ENCODE assay signal across 8 cellular contexts in the genomic region with DNA sequence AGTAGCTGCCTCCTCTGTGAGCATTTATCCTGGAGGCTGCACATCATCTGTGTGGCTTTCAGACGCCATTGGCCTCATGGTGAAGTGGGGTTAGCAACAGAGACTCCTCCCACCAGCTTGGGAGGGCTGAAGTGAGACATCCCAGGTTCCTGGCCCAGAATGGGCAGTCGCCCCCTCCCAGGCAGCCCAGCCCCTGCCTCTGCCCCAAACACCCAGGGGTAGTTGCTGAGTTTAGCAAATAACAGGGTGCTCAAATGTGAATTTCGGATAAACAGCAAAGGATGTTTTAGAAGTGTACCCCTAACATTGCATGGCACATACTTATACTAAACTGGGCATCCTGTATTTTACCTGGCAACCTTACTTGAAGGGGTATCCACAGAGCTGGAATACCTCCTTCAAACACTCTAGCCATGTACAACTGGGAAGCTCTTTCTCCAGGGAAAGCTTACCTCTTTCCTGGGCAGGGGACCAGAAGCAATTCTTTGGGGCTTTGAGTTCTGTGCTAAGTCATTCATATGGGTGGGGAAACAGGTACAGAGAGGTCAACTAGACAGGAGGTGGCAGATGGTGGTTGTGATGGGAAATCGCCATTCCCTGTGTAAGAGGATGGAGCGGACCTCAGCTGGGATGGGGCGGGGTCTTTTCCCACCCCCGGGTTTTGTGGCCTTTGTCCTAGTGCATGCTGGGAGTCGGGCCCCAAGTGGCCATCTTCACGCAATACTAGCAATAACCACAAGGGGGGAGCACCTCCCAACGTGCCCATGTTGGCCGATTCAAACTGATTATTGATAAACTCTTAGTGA. TPM values are rescaled to one million over a fixed set of nuclear protein-coding genes. Genes with fewer than 3 reads are reported as not detected.
DNase-seq lines count a peak whose midpoint lies in the region; ATAC-seq and TF ChIP-seq lines count a peak whose summit lies in the region.

No MANE protein-coding gene starts in this region.

- H3K23ac ChIP-seq in neuronal stem cell (ENCODE audit: low read depth, low read length, poor library complexity) = no peak overlapping the region

- no peak overlapping the region for H2BK5ac ChIP-seq in neuronal stem cell (ENCODE audit: low read length)

- no peaks in the 10 kb centered on the region for H3K79me2 ChIP-seq in fibroblast of lung (ENCODE audit: control insufficient read depth, insufficient read depth, low read length)

- no peak overlapping the region for H3K18ac ChIP-seq in neuronal stem cell (ENCODE audit: low read length)

- no peak overlapping the region for H2BK12ac ChIP-seq in neuronal stem cell (ENCODE audit: low read length)

- no peak overlapping the region for H2BK120ac ChIP-seq in neuronal stem cell (ENCODE audit: low read depth, low read length)

- H3K9ac ChIP-seq in fibroblast of lung (ENCODE audit: insufficient read depth, low read length) (no peak overlapping the region), neuronal stem cell (ENCODE audit: low read depth, low read length, poor library complexity) (no peak overlapping the region)

- WGBS in neuronal stem cell (ENCODE audit: extremely low coverage in 2 of 2, insufficient read length in 2 of 2, insufficient replicate concordance in 1 of 2), 2 donors = no CpG with 5 or more reads among the region's 11 CpGs

- H3K36me3 Mint-ChIP-seq in CD4-positive, alpha-beta memory T cell = peaks cover 3 to 4% of the 10 kb centered on the region in 2 donors

- H2AK5ac ChIP-seq in neuronal stem cell (ENCODE audit: low read depth, low read length) = peak overlapping the region; percentile 66

- H3K36me3 ChIP-seq in CD4-positive, alpha-beta memory T cell (ENCODE audit: insufficient read depth, low read length) = no peaks in the 10 kb centered on the region
- H3K36me3 ChIP-seq in fibroblast of lung (ENCODE audit: control insufficient read depth, insufficient read depth, low read length) (no peaks in the 10 kb centered on the region), neuronal stem cell (replicated peaks in 1 of 2; ENCODE audit: control insufficient read depth in 2 of 2, insufficient read depth in 2 of 2, low read length in 2 of 2) (no peaks in the 10 kb centered on the region)

- no peaks in the 10 kb centered on the region for H4K20me1 ChIP-seq in fibroblast of lung (ENCODE audit: control insufficient read depth, extremely low read depth, insufficient read depth, low read length)

- no peak overlapping the region for H3K27ac ChIP-seq in CD4-positive, alpha-beta memory T cell (ENCODE audit: low read depth, low read length)
- no peak overlapping the region for H3K27ac ChIP-seq in fibroblast of lung (ENCODE audit: insufficient read depth, low read length)
- H3K27ac ChIP-seq in neuronal stem cell (replicated peaks; ENCODE audit: low read length) = no peak overlapping the region

- H3K14ac ChIP-seq in neuronal stem cell (ENCODE audit: low read length) = no peak overlapping the region

- no peak overlapping the region for H4K91ac ChIP-seq in neuronal stem cell (ENCODE audit: low read depth, low read length, poor library complexity)

- H3K27me3 ChIP-seq in CD4-positive, alpha-beta memory T cell (ENCODE audit: insufficient read depth, low read length) = peaks cover 6% of the 10 kb centered on the region
- H3K27me3 ChIP-seq in fibroblast of lung (ENCODE audit: control insufficient read depth, insufficient read depth, low read length) = no peaks in the 10 kb centered on the region
- H3K27me3 ChIP-seq in neuronal stem cell (ENCODE audit: control insufficient read depth in 3 of 3, insufficient read depth in 3 of 3, low read depth in 1 of 3, low read length in 3 of 3) = peaks cover 0 to 7% (median 0%) of the 10 kb centered on the region in 3 experiments

- no peak overlapping the region for H3K4me3 Mint-ChIP-seq in CD4-positive, alpha-beta memory T cell

- no peaks in the 10 kb centered on the region for H3K79me1 ChIP-seq in neuronal stem cell (ENCODE audit: low read depth, low read length)

- POLR2A ChIA-PET in CD4-positive, alpha-beta memory T cell (lab: Charles Lee; ENCODE audit: partially characterized antibody) = interaction anchor here (1.1 to 1.6 kb wide), 3 partner anchors 8 to 20 kb away, joined by 3 to 6 read pairs (median 3); no protein-coding TSS in a partner anchor

- H3K4me3 ChIP-seq in CD4-positive, alpha-beta memory T cell (ENCODE audit: low read length in 2 of 2) = no peak overlapping the region
- peak overlapping the region in 1 of 4 experiments; percentile 11 for H3K4me3 ChIP-seq in fibroblast of lung (replicated peaks in 1 of 4; ENCODE audit: control extremely low read depth in 1 of 4, insufficient read depth in 1 of 4, low read depth in 3 of 4, low read length in 4 of 4)
- H3K4me3 ChIP-seq in neuronal stem cell (ENCODE audit: low read length in 2 of 2) = peak overlapping the region in 1 of 2 donors; percentile 26

- H4K8ac ChIP-seq in neuronal stem cell (ENCODE audit: low read depth, low read length) = peak overlapping the region; percentile 56

- no peak for ATAC-seq in GM21825 (IDR thresholded peaks at IDR 0.05; ENCODE audit: unreplicated experiment)

- H3K9me3 Mint-ChIP-seq in CD4-positive, alpha-beta memory T cell = peaks cover 0 to 14% (median 7%) of the 10 kb centered on the region in 8 donors

- peaks cover 18% of the 10 kb centered on the region for H3K4me1 ChIP-seq in CD4-positive, alpha-beta memory T cell (ENCODE audit: insufficient read depth, low read length)
- peaks cover 5% of the 10 kb centered on the region for H3K4me1 ChIP-seq in fibroblast of lung (ENCODE audit: control insufficient read depth, extremely low read depth, insufficient read depth, low read length)
- H3K4me1 ChIP-seq in neuronal stem cell (ENCODE audit: control insufficient read depth in 2 of 2, insufficient read depth in 1 of 2, low read depth in 1 of 2, low read length in 2 of 2) = peaks cover 3 to 9% of the 10 kb centered on the region in 2 donors

- H3K4me2 ChIP-seq in fibroblast of lung (ENCODE audit: extremely low read depth, insufficient read depth, low read length) (no peak overlapping the region), neuronal stem cell (ENCODE audit: insufficient read depth, low read length, poor library complexity, severe bottlenecking) (peak overlapping the region; percentile 41)

- H3K27me3 Mint-ChIP-seq in CD4-positive, alpha-beta memory T cell = peaks cover 29 to 43% of the 10 kb centered on the region in 2 donors

- H2AFZ ChIP-seq in fibroblast of lung (ENCODE audit: low read length) (peak overlapping the region; percentile 9), neuronal stem cell (ENCODE audit: low read length) (peak overlapping the region; percentile 91)

- H3K27ac Mint-ChIP-seq in CD4-positive, alpha-beta memory T cell = peak overlapping the region in 2 of 7 donors; percentile 35 to 88

- CTCF ChIA-PET in CD4-positive, alpha-beta memory T cell (lab: Charles Lee; ENCODE audit: partially characterized antibody) = interaction anchor here (0.7 to 2.6 kb wide), 11 partner anchors 9 to 310 kb away, joined by 3 to 11 read pairs (median 4); no protein-coding TSS in a partner anchor

- intact Hi-C loops in CD4-positive, alpha-beta memory T cell (cut with micrococcal nuclease) = loop anchor here (1.0 kb wide), 1 partner anchor 40 kb away; no protein-coding TSS in a partner anchor

- peaks cover 8 to 21% (median 16%) of the 10 kb centered on the region in 4 donors for H3K4me1 Mint-ChIP-seq in CD4-positive, alpha-beta memory T cell

- peak in 3 of 5 donors; percentile 36 to 56 (median 50) for DNase-seq in CD4-positive, alpha-beta memory T cell
- DNase-seq in HCEC 1CT (peak; percentile 49), NCI-H748 (lab: John Stamatoyannopoulos, UW; ENCODE audit: unreplicated experiment) (peak; percentile 68), fibroblast of lung (ENCODE audit: low read depth in 2 of 2) (peak; percentile 51 to 59), neuronal stem cell (ENCODE audit: low spot score) (peak; percentile 80), A172 (ENCODE audit: low spot score) (no peak)
- DNase-seq in activated CD8-positive, alpha-beta memory T cell treated with anti-CD3 and anti-CD28 coated beads, Interleukin-2, amount 50 U/mL, for 48 hours = peak; percentile 81

- peak; percentile 69 to 71 for TF ChIP-seq CTCF in fibroblast of lung (conservative IDR thresholded peaks at IDR 0.05 in 1 of 2, IDR thresholded peaks at IDR 0.05 in 1 of 2; ENCODE audit: low read depth in 1 of 2, low read length in 2 of 2)

- H2BK15ac ChIP-seq in neuronal stem cell (ENCODE audit: low read length) = peak overlapping the region; percentile 3

- H3K9me3 ChIP-seq in CD4-positive, alpha-beta memory T cell (ENCODE audit: control insufficient read depth in 1 of 2, low read length in 2 of 2) = no peaks in the 10 kb centered on the region
- H3K9me3 ChIP-seq in fibroblast of lung (ENCODE audit: control insufficient read depth, insufficient read depth, low read depth, low read length) = no peaks in the 10 kb centered on the region
- H3K9me3 ChIP-seq in neuronal stem cell (replicated peaks in 1 of 2; ENCODE audit: control insufficient read depth in 2 of 2, insufficient read depth in 1 of 2, low read depth in 1 of 2, low read length in 2 of 2) = no peaks in the 10 kb centered on the region

- peak overlapping the region; percentile 94 for H3K4ac ChIP-seq in neuronal stem cell (ENCODE audit: low read length)

RNA-seq across cellular contexts. Expression of gene MTFP1, which starts 19.3 kb away (rescaled TPM):
- 10 to 100 TPM; 13.5 to 15.7 TPM for total RNA-seq in CD4-positive, alpha-beta memory T cell
- polyA plus RNA-seq in CD4-positive, alpha-beta memory T cell = 10 to 100 TPM; 31.1 to 47.4 TPM
- total RNA-seq in fibroblast of lung = 2.5 and 4.6 TPM in 2 replicates
- 3.8 and 5.8 TPM in 2 replicates for polyA plus RNA-seq in fibroblast of lung
- 4.8 and 9.4 TPM in 2 replicates for polyA plus RNA-seq in fibroblast of lung (2012)
- 1.1 and 8.5 TPM in 2 replicates for polyA minus RNA-seq in fibroblast of lung (ENCODE audit: low replicate concordance)
- 14.0 TPM for polyA plus RNA-seq in neuronal stem cell (2013, experiment 1 of 2)
- polyA plus RNA-seq in neuronal stem cell (2013, experiment 2 of 2) = 14.3 TPM
- 16.6 and 17.1 TPM in 2 replicates for total RNA-seq in A172 (2014; rRNA removed; shearing (Covaris generic))

RNA-seq across cellular contexts. Expression of gene SEC14L3, which starts 27.0 kb away (rescaled TPM):
- total RNA-seq in CD4-positive, alpha-beta memory T cell = not detected
- polyA plus RNA-seq in CD4-positive, alpha-beta memory T cell = not detected
- total RNA-seq in fibroblast of lung = not detected in 2 replicates
- polyA plus RNA-seq in fibroblast of lung = not detected in 2 replicates
- polyA plus RNA-seq in fibroblast of lung (2012) = not detected in 2 replicates
- polyA minus RNA-seq in fibroblast of lung (ENCODE audit: low replicate concordance) = not detected in 2 replicates
- not detected for polyA plus RNA-seq in neuronal stem cell (2013, experiment 1 of 2)
- not detected for polyA plus RNA-seq in neuronal stem cell (2013, experiment 2 of 2)
- total RNA-seq in A172 (2014; rRNA removed; shearing (Covaris generic)) = not detected in 2 replicates

RNA-seq across cellular contexts. Expression of gene SEC14L2, which starts 48.0 kb away (rescaled TPM):
- 1 to 10 TPM; 6.0 to 8.6 TPM for total RNA-seq in CD4-positive, alpha-beta memory T cell
- 10 to 100 TPM in 1 of 2 donors, 1 to 10 TPM in 1; 9.7 to 13.8 TPM for polyA plus RNA-seq in CD4-positive, alpha-beta memory T cell
- 4.9 and 5.8 TPM in 2 replicates for total RNA-seq in fibroblast of lung
- polyA plus RNA-seq in fibroblast of lung = 10.2 and 17.3 TPM in 2 replicates
- 8.3 and 18.7 TPM in 2 replicates for polyA plus RNA-seq in fibroblast of lung (2012)
- polyA minus RNA-seq in fibroblast of lung (ENCODE audit: low replicate concordance) = 10.9 and 68.9 TPM in 2 replicates
- polyA plus RNA-seq in neuronal stem cell (2013, experiment 1 of 2) = 2.3 TPM
- polyA plus RNA-seq in neuronal stem cell (2013, experiment 2 of 2) = 2.2 TPM
- total RNA-seq in A172 (2014; rRNA removed; shearing (Covaris generic)) = 5.4 and 11.8 TPM in 2 replicates

RNA-seq across cellular contexts. Expression of gene RNF215, which starts 57.6 kb away (rescaled TPM):
- 1 to 10 TPM; 6.1 to 6.6 TPM for total RNA-seq in CD4-positive, alpha-beta memory T cell
- under 1 TPM; 0.29 to 0.53 TPM for polyA plus RNA-seq in CD4-positive, alpha-beta memory T cell
- total RNA-seq in fibroblast of lung = 20.3 and 30.2 TPM in 2 replicates
- polyA plus RNA-seq in fibroblast of lung = 4.2 and 5.3 TPM in 2 replicates
- 9.4 and 10.3 TPM in 2 replicates for polyA plus RNA-seq in fibroblast of lung (2012)
- polyA minus RNA-seq in fibroblast of lung (ENCODE audit: low replicate concordance) = 15.7 and 19.7 TPM in 2 replicates
- 9.1 TPM for polyA plus RNA-seq in neuronal stem cell (2013, experiment 1 of 2)
- polyA plus RNA-seq in neuronal stem cell (2013, experiment 2 of 2) = 9.6 TPM
- 9.9 and 15.6 TPM in 2 replicates for total RNA-seq in A172 (2014; rRNA removed; shearing (Covaris generic))
